In genomic region chr6:128882991-128883571, GRCh38 we compare ENCODE assay signal across 9 cellular contexts. TPM values are rescaled to one million over a fixed set of nuclear protein-coding genes. Genes with fewer than 3 reads are reported as not detected.
DNase-seq lines count a peak whose midpoint lies in the region; ATAC-seq lines count a peak whose summit lies in the region.
"Had no signal": no experiment of that assay in that cellular context is flagged by ENCODE, and none has a peak within 500 bp of the region (broad histone marks: within the 10 kb centered on the region; RNA-seq: fewer than 3 reads in every experiment).

LAMA2 (plus strand) TSS chr6:128883138; CDS start chr6:128883246, 108 bp downstream.

- no peak for ATAC-seq in HG02588 (IDR thresholded peaks at IDR 0.05; ENCODE audit: unreplicated experiment)

- H3K9me3 ChIP-seq in muscle layer of duodenum (ENCODE audit: control insufficient read depth in 1 of 2, low read length in 2 of 2) = no peaks in the 10 kb centered on the region

- DNase-seq in EL (peak; percentile 79), SK-N-DZ (ENCODE audit: low spot score) (peak; percentile 73), fibroblast of the conjunctiva (ENCODE audit: low read depth) (peak; percentile 54), ureter (ENCODE audit: low spot score) (peak; percentile 78), NCI-H146 (lab: John Stamatoyannopoulos, UW) (no peak)
- no peak for DNase-seq in activated CD4-positive, CD25-positive, alpha-beta regulatory T cell treated with anti-CD3 and anti-CD28 coated beads, Interleukin-2, amount 50 U/mL, for 72 hours
- DNase-seq: naive B cell had no signal

- no peaks in the 10 kb centered on the region for H3K36me3 ChIP-seq in muscle layer of duodenum (ENCODE audit: control insufficient read depth in 1 of 2, insufficient read depth in 2 of 2, low read length in 2 of 2)

- peaks cover 3 to 5% of the 10 kb centered on the region in 2 donors for H3K4me1 ChIP-seq in muscle layer of duodenum (ENCODE audit: control insufficient read depth in 1 of 2, insufficient read depth in 2 of 2, low read length in 2 of 2)

- no peaks in the 10 kb centered on the region for H3K27me3 ChIP-seq in muscle layer of duodenum (ENCODE audit: low read depth, low read length)

- peak within 1 kb of the TSS; percentile 65 for H3K27ac ChIP-seq in muscle layer of duodenum (ENCODE audit: low read length)

- peak within 1 kb of the TSS; percentile 74 to 79 for H3K4me3 ChIP-seq in muscle layer of duodenum (ENCODE audit: low read depth in 1 of 2, low read length in 2 of 2)

RNA-seq across cellular contexts. Expression of gene LAMA2, which starts in this region (rescaled TPM):
- 0.72 and 0.80 TPM in 2 replicates for polyA plus RNA-seq in SK-N-DZ (2014; cell fraction: cytosol; rRNA removed)
- polyA plus RNA-seq in SK-N-DZ (2014; cell fraction: nucleus; rRNA removed) = 0.47 and 2.2 TPM in 2 replicates
- 43.4 TPM for total RNA-seq in ureter

Comparison
In these comparisons a context has a peak if more than half of its experiments do, and no peak if none do; other contexts are left out.
1. DNase-seq: peak in EL (single experiment), SK-N-DZ (single experiment), fibroblast of the conjunctiva (single experiment) and ureter (single experiment); none in activated CD4-positive, CD25-positive, alpha-beta regulatory T cell treated with anti-CD3 and anti-CD28 coated beads, Interleukin-2, amount 50 U/mL, for 72 hours (single experiment) and NCI-H146 (single experiment).